Comparison of ENCODE assay signal across 8 cellular contexts in the genomic region with DNA sequence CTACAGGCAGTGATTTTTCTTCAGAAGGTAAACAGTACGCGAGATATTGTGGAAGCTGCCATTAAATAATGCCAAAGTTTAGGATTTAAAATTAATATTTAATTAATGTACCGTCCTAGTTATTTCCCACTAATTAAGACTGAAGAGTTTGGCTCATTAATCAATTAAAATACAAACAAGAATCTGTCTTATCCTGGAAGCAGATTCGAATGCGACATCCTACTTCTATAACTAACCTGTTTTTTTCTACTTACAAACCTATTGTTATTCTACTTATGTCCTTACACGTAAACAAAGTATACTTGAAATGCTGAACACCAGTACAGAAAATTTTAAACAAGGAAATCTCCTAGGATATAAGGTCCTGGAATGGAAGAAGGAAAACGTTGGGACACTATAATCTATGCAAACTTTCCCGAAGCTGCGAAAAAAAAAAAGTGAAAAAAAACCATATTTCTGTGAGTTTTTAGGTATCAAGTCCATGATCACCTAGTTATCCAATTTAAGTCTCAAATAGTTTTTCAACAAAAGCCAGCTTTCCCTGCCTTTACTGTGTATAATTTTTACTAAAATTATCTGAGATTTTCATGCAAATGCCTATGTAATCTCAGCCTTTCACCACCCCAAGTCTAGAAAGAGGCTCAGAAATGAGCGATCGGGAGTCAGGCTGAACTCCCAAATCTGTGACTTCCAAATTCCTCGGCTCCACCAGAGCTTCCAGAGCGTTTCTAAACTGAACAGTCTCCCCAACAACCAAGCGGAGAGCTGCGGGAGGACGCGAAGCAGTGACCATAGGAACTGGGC. TPM values are rescaled to one million over a fixed set of nuclear protein-coding genes. Genes with fewer than 3 reads are reported as not detected.
A peak's percentile ranks its signal among the peaks of the same experiment; 100 is the strongest.
DNase-seq lines count a peak whose midpoint lies in the region; ATAC-seq, FAIRE-seq and TF ChIP-seq lines count a peak whose summit lies in the region.

No MANE protein-coding gene starts in this region.

- intact Hi-C loops in mucosa of descending colon (cut with DNase I, micrococcal nuclease), result no loop called here

- 30% methylated on average over 17 of the region's 17 CpGs for WGBS in HUES64

- peaks cover 11% of the 10 kb centered on the region; the same call in 1 of the 2 replicates for H3K27me3 ChIP-seq in HUES64 (ENCODE audit: insufficient read depth, low read length)

- H3K4me3 Mint-ChIP-seq in central memory CD8-positive, alpha-beta T cell, result peak overlapping the region; percentile 93

- peak overlapping the region; percentile 96; the same call in 1 of the 2 replicates for H3K27ac ChIP-seq in HUES64 (ENCODE audit: low read depth, low read length)

- no peaks in the 10 kb centered on the region for H3K27me3 Mint-ChIP-seq in central memory CD8-positive, alpha-beta T cell

- ATAC-seq in central memory CD8-positive, alpha-beta T cell (replicated peaks; ENCODE audit: extremely low read depth, poor library complexity, severe bottlenecking), result no peak
- ATAC-seq in mucosa of descending colon (no peak), left lobe of liver (no peak), GM19467 (IDR thresholded peaks at IDR 0.05; ENCODE audit: unreplicated experiment) (no peak)

- DNase-seq in ACHN, result peak; percentile 73
- DNase-seq in central memory CD8-positive, alpha-beta T cell (ENCODE audit: low spot score in 2 of 2), result no peak
- no peak for DNase-seq in mucosa of descending colon
- no peak for DNase-seq in left lobe of liver (ENCODE audit: low spot score)
- DNase-seq in HTR-8/SVneo (ENCODE audit: insufficient read length, low spot score), result no peak
- no peak for DNase-seq in NCI-H128 (lab: John Stamatoyannopoulos, UW; ENCODE audit: unreplicated experiment)

- FAIRE-seq in HTR-8/SVneo (lab: Jason Lieb, UNC), result no peak

- in situ Hi-C loops in ACHN (cut with HindIII; ENCODE audit: low pct_ligation_motif_present, low pct_unique_long_range_greater_than_20kb, low sequenced_read_pairs), result no loop called here

- H3K4me1 ChIP-seq in HUES64 (ENCODE audit: insufficient read depth, low read length) (peaks cover 11% of the 10 kb centered on the region), mucosa of descending colon (ENCODE audit: low read depth) (peaks cover 6% of the 10 kb centered on the region)

- H3K4me3 ChIP-seq in HUES64 (ENCODE audit: low read length) (peak overlapping the region; percentile 88), mucosa of descending colon (peak overlapping the region; percentile 36)

- H3K4me1 Mint-ChIP-seq in central memory CD8-positive, alpha-beta T cell, result peaks cover 30% of the 10 kb centered on the region

- H3K27ac Mint-ChIP-seq in central memory CD8-positive, alpha-beta T cell (ENCODE audit: low read depth), result peak overlapping the region; percentile 93

- no peak for TF ChIP-seq CTCF in mucosa of descending colon (IDR thresholded peaks at IDR 0.05)

- peak overlapping the region; percentile 66 for H3K9ac ChIP-seq in HUES64 (ENCODE audit: low read depth, low read length)

- H3K36me3 ChIP-seq in HUES64 (ENCODE audit: insufficient read depth, low read length) (no peaks in the 10 kb centered on the region), mucosa of descending colon (ENCODE audit: low read depth) (no peaks in the 10 kb centered on the region)

- no peaks in the 10 kb centered on the region for H3K9me3 ChIP-seq in HUES64 (ENCODE audit: insufficient read depth, low read depth, low read length)
- H3K9me3 ChIP-seq in mucosa of descending colon, result no peaks in the 10 kb centered on the region

- no peaks in the 10 kb centered on the region for H3K9me3 Mint-ChIP-seq in central memory CD8-positive, alpha-beta T cell

- H3K36me3 Mint-ChIP-seq in central memory CD8-positive, alpha-beta T cell (ENCODE audit: insufficient read depth), result peaks cover 8% of the 10 kb centered on the region

RNA-seq across cellular contexts. Expression of gene C2orf15, which starts 1.2 kb away (rescaled TPM):
- 3.4 TPM for polyA plus RNA-seq in HUES64 (2013, experiment 1 of 2)
- 3.2 TPM for polyA plus RNA-seq in HUES64 (2013, experiment 2 of 2)
- total RNA-seq in mucosa of descending colon (1 to 10 TPM; 1.3 to 3.6 (median 3.5) TPM), left lobe of liver (0.23 TPM)

RNA-seq across cellular contexts. Expression of gene TSGA10, which starts 14.5 kb away (rescaled TPM):
- polyA plus RNA-seq in HUES64 (2013, experiment 1 of 2), result 6.1 TPM
- polyA plus RNA-seq in HUES64 (2013, experiment 2 of 2), result 7.2 TPM
- 1 to 10 TPM; 6.6 to 8.8 (median 7.8) TPM for total RNA-seq in mucosa of descending colon
- total RNA-seq in left lobe of liver, result 4.3 TPM

RNA-seq across cellular contexts. Expression of gene LIPT1, which starts 14.5 kb away (rescaled TPM):
- 10.3 TPM for polyA plus RNA-seq in HUES64 (2013, experiment 1 of 2)
- 9.4 TPM for polyA plus RNA-seq in HUES64 (2013, experiment 2 of 2)
- total RNA-seq in mucosa of descending colon (1 to 10 TPM; 7.0 to 8.4 (median 7.0) TPM), left lobe of liver (2.5 TPM)

RNA-seq across cellular contexts. Expression of gene MITD1, which starts 40.6 kb away (rescaled TPM):
- 33.8 TPM for polyA plus RNA-seq in HUES64 (2013, experiment 1 of 2)
- 44.8 TPM for polyA plus RNA-seq in HUES64 (2013, experiment 2 of 2)
- total RNA-seq in mucosa of descending colon (10 to 100 TPM; 21.7 to 24.3 (median 22.0) TPM), left lobe of liver (6.1 TPM)

RNA-seq across cellular contexts. Expression of gene MRPL30, which starts 40.7 kb away (rescaled TPM):
- 41.6 TPM for polyA plus RNA-seq in HUES64 (2013, experiment 1 of 2)
- polyA plus RNA-seq in HUES64 (2013, experiment 2 of 2), result 46.2 TPM
- total RNA-seq in mucosa of descending colon, result 10 to 100 TPM; 22.5 to 23.2 (median 23.0) TPM
- total RNA-seq in left lobe of liver, result 12.7 TPM
